ENCODE assay signal across 8 cellular contexts in the genomic region with DNA sequence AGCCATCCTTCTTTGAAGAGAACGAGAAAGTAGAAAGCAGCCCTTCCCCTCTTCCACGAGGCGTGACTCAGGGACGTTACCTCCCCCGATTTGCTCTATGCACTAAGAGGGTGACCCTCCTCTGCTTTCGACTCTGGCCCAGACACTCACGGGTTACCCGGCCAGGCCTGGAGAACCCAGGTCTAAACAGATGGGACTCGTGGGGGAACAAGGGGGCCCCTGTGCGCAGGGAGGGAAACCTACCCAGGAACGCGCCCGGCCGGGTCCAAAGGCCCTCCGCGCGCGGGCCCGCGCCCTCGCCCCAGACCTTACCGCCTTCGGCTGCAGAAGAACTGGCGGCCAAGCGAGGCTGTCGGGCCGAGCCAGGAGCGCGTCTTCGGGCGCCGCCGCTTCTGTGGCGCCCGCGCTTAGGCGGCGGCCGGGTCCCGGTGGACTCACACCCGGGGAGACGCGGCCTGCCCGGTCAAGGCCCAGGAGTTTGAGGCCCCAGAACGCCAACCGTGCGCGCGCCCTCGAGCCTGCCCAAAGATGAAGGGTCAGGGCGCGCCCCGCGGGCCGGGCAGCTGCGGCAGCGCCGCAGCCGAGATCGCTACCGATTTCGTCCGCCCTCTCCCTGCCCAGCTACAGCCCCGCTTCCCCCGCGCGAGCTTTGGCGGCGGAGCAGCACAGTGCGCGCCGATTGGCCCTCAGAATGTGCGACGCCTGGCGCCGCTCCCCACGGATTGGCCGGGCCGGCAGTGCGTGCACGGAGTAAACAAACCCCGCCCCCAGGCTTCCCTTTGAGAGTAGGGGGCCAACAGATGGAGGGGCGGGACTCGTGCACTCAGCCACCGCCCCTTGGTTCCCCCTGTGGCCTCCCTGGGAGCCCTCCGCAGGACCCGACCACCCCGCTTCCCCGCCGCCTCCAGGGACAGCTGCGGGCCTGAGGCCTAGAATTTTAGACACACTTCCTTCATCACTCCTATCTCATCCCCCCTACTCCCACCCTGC.
DNase-seq lines count a peak whose midpoint lies in the region; ATAC-seq and TF ChIP-seq lines count a peak whose summit lies in the region.

A gene with protein sequence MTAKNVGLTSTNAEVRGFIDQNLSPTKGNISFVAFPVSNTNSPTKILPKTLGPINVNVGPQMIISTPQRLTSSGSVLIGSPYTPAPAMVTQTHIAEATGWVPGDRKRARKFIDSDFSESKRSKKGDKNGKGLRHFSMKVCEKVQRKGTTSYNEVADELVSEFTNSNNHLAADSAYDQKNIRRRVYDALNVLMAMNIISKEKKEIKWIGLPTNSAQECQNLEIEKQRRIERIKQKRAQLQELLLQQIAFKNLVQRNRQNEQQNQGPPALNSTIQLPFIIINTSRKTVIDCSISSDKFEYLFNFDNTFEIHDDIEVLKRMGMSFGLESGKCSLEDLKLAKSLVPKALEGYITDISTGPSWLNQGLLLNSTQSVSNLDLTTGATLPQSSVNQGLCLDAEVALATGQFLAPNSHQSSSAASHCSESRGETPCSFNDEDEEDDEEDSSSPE (minus strand): TSS at position 674 of the 990 bp plus-strand sequence. CDS start 47,795 bp downstream, outside the sequence.

- in situ Hi-C loops in GM18951 (cut with MboI; ENCODE audit: low sequenced_read_pairs, unreplicated experiment): no loop called here

- peak; percentile 59 for DNase-seq in AG09319 (ENCODE audit: extremely low read depth, low read depth)
- peak; percentile 70 for DNase-seq in NCI-H2227 treated with DMSO at 0.1 percent for 48 hours (lab: John Stamatoyannopoulos, UW)
- peak; percentile 64 for DNase-seq in activated CD4-positive, CD25-positive, alpha-beta regulatory T cell treated with anti-CD3 and anti-CD28 coated beads, Interleukin-2, amount 50 U/mL, for 16 hours (ENCODE audit: low read depth, low spot score)
- DNase-seq in central memory CD4-positive, alpha-beta T cell: peak; percentile 81
- peak; percentile 89 for DNase-seq in iris pigment epithelial cell (ENCODE audit: low read depth)
- DNase-seq in stimulated activated CD4-positive, alpha-beta T cell treated with anti-CD3 and anti-CD28 coated beads, Interleukin-12 subunit alpha, Interleukin-12 subunit beta, amount 100 ng/mL, for 4 hours: peak; percentile 79

- peak; percentile 62 for TF ChIP-seq POLR2A in GM18951 (IDR thresholded peaks at IDR 0.05; ENCODE audit: extremely low read depth, insufficient read depth, insufficient read length)

- TF ChIP-seq CTCF in AG09319 (IDR thresholded peaks at IDR 0.05; ENCODE audit: low read depth, low read length): no peak

- peak; percentile 99 for ATAC-seq in HG03175 (IDR thresholded peaks at IDR 0.05; ENCODE audit: unreplicated experiment)

Comparison
In these comparisons a context has a peak if more than half of its experiments do, and no peak if none do; other contexts are left out.
1. Peak in every context shown above with its lines: DNase-seq and ATAC-seq.